Comparison of ENCODE assay signal across 1 cellular context in the genomic region with DNA sequence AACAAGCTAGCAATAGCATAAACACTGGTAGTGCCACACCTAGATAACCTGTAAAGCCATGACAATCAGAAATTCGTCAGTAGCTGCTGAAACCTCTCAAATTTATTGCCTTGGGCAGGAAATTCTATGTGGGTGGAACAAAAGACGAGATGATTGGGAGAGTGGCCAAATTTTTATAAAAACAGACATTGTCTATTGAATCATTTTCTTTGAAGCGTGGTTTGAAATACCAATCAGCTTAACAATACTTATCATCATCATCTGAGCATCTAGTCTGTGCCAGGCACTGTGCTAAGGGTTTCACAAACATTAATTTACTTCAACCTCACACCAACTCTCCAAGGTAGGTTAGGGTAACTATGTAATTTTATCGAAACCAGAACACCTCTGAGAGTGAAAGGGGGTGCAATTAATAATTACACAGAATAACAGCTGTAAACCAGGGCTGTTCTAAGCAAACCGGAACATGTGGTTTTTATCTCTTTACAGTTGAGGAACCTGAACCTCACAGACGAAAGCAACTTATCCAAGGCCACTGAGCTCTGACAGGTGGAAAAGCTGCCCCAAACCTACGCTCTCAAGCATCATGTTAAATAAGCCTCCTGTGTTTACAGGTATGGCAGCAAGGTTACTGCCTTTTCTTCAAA.
TF ChIP-seq lines count a peak whose summit lies in the region.

No MANE protein-coding gene starts in this region.

TF ChIP-seq in GM12878, 131 proteins besides CTCF, POLR2A, EP300 and RAD21 (continues in another document):
- no peak for TF ChIP-seq EGR1 (IDR thresholded peaks at IDR 0.05; ENCODE audit: borderline replicate concordance in 1 of 2, low read depth in 2 of 2, low read length in 2 of 2)
- no peak for TF ChIP-seq FOS (IDR thresholded peaks at IDR 0.05; ENCODE audit: borderline replicate concordance, extremely low read depth, insufficient read length)
- TF ChIP-seq CBX3 (IDR thresholded peaks at IDR 0.05; ENCODE audit: borderline replicate concordance, low read depth) = no peak
- TF ChIP-seq ESRRA (IDR thresholded peaks at IDR 0.05; ENCODE audit: low read length) = no peak
- TF ChIP-seq TCF7 (IDR thresholded peaks at IDR 0.05; ENCODE audit: borderline replicate concordance) = no peak
- no peak for TF ChIP-seq FOXK2 (IDR thresholded peaks at IDR 0.05)
- TF ChIP-seq EED (IDR thresholded peaks at IDR 0.05; ENCODE audit: low read depth) = 0 out of 2 replicates have a peak, but pooled peaks have one; percentile 41
- TF ChIP-seq ATF7 (IDR thresholded peaks at IDR 0.05; ENCODE audit: low read depth) = peak; percentile 87
- no peak for TF ChIP-seq CBX5 (IDR thresholded peaks at IDR 0.05; ENCODE audit: low read depth)
- TF ChIP-seq, protein P1, sequence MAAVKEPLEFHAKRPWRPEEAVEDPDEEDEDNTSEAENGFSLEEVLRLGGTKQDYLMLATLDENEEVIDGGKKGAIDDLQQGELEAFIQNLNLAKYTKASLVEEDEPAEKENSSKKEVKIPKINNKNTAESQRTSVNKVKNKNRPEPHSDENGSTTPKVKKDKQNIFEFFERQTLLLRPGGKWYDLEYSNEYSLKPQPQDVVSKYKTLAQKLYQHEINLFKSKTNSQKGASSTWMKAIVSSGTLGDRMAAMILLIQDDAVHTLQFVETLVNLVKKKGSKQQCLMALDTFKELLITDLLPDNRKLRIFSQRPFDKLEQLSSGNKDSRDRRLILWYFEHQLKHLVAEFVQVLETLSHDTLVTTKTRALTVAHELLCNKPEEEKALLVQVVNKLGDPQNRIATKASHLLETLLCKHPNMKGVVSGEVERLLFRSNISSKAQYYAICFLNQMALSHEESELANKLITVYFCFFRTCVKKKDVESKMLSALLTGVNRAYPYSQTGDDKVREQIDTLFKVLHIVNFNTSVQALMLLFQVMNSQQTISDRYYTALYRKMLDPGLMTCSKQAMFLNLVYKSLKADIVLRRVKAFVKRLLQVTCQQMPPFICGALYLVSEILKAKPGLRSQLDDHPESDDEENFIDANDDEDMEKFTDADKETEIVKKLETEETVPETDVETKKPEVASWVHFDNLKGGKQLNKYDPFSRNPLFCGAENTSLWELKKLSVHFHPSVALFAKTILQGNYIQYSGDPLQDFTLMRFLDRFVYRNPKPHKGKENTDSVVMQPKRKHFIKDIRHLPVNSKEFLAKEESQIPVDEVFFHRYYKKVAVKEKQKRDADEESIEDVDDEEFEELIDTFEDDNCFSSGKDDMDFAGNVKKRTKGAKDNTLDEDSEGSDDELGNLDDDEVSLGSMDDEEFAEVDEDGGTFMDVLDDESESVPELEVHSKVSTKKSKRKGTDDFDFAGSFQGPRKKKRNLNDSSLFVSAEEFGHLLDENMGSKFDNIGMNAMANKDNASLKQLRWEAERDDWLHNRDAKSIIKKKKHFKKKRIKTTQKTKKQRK (IDR thresholded peaks at IDR 0.05; ENCODE audit: low read depth, low read length) = no peak
- peak; percentile 89 for TF ChIP-seq ZSCAN29 (IDR thresholded peaks at IDR 0.05)
- TF ChIP-seq BHLHE40 (IDR thresholded peaks at IDR 0.05; ENCODE audit: borderline replicate concordance in 1 of 2, low read depth in 2 of 2, low read length in 1 of 2) = peak in 1 of 2 experiments; percentile 42; a peak in 1 of 4 replicates
- no peak for TF ChIP-seq ASH2L (IDR thresholded peaks at IDR 0.05; ENCODE audit: borderline replicate concordance, low read depth)
- TF ChIP-seq POLR2AphosphoS5 (IDR thresholded peaks at IDR 0.05; ENCODE audit: low read length) = no peak
- no peak for TF ChIP-seq MXI1 (IDR thresholded peaks at IDR 0.05; ENCODE audit: low read depth, low read length)
- TF ChIP-seq, protein P2, sequence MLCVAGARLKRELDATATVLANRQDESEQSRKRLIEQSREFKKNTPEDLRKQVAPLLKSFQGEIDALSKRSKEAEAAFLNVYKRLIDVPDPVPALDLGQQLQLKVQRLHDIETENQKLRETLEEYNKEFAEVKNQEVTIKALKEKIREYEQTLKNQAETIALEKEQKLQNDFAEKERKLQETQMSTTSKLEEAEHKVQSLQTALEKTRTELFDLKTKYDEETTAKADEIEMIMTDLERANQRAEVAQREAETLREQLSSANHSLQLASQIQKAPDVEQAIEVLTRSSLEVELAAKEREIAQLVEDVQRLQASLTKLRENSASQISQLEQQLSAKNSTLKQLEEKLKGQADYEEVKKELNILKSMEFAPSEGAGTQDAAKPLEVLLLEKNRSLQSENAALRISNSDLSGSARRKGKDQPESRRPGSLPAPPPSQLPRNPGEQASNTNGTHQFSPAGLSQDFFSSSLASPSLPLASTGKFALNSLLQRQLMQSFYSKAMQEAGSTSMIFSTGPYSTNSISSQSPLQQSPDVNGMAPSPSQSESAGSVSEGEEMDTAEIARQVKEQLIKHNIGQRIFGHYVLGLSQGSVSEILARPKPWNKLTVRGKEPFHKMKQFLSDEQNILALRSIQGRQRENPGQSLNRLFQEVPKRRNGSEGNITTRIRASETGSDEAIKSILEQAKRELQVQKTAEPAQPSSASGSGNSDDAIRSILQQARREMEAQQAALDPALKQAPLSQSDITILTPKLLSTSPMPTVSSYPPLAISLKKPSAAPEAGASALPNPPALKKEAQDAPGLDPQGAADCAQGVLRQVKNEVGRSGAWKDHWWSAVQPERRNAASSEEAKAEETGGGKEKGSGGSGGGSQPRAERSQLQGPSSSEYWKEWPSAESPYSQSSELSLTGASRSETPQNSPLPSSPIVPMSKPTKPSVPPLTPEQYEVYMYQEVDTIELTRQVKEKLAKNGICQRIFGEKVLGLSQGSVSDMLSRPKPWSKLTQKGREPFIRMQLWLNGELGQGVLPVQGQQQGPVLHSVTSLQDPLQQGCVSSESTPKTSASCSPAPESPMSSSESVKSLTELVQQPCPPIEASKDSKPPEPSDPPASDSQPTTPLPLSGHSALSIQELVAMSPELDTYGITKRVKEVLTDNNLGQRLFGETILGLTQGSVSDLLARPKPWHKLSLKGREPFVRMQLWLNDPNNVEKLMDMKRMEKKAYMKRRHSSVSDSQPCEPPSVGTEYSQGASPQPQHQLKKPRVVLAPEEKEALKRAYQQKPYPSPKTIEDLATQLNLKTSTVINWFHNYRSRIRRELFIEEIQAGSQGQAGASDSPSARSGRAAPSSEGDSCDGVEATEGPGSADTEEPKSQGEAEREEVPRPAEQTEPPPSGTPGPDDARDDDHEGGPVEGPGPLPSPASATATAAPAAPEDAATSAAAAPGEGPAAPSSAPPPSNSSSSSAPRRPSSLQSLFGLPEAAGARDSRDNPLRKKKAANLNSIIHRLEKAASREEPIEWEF (IDR thresholded peaks at IDR 0.05; ENCODE audit: insufficient replicate concordance, low read depth, low read length) = no peak
- TF ChIP-seq TCF3 (IDR thresholded peaks at IDR 0.05; ENCODE audit: borderline replicate concordance, insufficient read depth, low read depth, low read length) = peak; percentile 77; the same call in 1 of the 2 replicates
- TF ChIP-seq, protein P3, sequence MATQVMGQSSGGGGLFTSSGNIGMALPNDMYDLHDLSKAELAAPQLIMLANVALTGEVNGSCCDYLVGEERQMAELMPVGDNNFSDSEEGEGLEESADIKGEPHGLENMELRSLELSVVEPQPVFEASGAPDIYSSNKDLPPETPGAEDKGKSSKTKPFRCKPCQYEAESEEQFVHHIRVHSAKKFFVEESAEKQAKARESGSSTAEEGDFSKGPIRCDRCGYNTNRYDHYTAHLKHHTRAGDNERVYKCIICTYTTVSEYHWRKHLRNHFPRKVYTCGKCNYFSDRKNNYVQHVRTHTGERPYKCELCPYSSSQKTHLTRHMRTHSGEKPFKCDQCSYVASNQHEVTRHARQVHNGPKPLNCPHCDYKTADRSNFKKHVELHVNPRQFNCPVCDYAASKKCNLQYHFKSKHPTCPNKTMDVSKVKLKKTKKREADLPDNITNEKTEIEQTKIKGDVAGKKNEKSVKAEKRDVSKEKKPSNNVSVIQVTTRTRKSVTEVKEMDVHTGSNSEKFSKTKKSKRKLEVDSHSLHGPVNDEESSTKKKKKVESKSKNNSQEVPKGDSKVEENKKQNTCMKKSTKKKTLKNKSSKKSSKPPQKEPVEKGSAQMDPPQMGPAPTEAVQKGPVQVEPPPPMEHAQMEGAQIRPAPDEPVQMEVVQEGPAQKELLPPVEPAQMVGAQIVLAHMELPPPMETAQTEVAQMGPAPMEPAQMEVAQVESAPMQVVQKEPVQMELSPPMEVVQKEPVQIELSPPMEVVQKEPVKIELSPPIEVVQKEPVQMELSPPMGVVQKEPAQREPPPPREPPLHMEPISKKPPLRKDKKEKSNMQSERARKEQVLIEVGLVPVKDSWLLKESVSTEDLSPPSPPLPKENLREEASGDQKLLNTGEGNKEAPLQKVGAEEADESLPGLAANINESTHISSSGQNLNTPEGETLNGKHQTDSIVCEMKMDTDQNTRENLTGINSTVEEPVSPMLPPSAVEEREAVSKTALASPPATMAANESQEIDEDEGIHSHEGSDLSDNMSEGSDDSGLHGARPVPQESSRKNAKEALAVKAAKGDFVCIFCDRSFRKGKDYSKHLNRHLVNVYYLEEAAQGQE (IDR thresholded peaks at IDR 0.05; ENCODE audit: low read depth, low read length) = no peak
- peak; percentile 98 for TF ChIP-seq MTA2 (IDR thresholded peaks at IDR 0.05; ENCODE audit: low read depth)
- TF ChIP-seq, protein P4, sequence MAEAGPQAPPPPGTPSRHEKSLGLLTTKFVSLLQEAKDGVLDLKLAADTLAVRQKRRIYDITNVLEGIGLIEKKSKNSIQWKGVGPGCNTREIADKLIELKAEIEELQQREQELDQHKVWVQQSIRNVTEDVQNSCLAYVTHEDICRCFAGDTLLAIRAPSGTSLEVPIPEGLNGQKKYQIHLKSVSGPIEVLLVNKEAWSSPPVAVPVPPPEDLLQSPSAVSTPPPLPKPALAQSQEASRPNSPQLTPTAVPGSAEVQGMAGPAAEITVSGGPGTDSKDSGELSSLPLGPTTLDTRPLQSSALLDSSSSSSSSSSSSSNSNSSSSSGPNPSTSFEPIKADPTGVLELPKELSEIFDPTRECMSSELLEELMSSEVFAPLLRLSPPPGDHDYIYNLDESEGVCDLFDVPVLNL (IDR thresholded peaks at IDR 0.05; ENCODE audit: low read depth, low read length) = no peak
- no peak for TF ChIP-seq SIX5 (IDR thresholded peaks at IDR 0.05; ENCODE audit: low read depth, low read length, severe bottlenecking)
- no peak for TF ChIP-seq SUPT20H (IDR thresholded peaks at IDR 0.05; ENCODE audit: borderline replicate concordance, control insufficient read depth, low read depth, low read length)
- no peak for TF ChIP-seq JUND (IDR thresholded peaks at IDR 0.05; ENCODE audit: low read depth, low read length)
- peak; percentile 79 for TF ChIP-seq TCF12 (IDR thresholded peaks at IDR 0.05; ENCODE audit: low read depth, low read length)
- TF ChIP-seq, protein P5, sequence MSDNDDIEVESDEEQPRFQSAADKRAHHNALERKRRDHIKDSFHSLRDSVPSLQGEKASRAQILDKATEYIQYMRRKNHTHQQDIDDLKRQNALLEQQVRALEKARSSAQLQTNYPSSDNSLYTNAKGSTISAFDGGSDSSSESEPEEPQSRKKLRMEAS (IDR thresholded peaks at IDR 0.05; ENCODE audit: low read depth, low read length) = no peak; the same call in 1 of the 2 replicates
- TF ChIP-seq SREBF2 (IDR thresholded peaks at IDR 0.05; ENCODE audit: low read length) = no peak
- TF ChIP-seq ZBED1 (IDR thresholded peaks at IDR 0.05; ENCODE audit: borderline replicate concordance) = no peak
- TF ChIP-seq NFXL1 (IDR thresholded peaks at IDR 0.05; ENCODE audit: borderline replicate concordance) = no peak
- no peak for TF ChIP-seq GABPA (IDR thresholded peaks at IDR 0.05; ENCODE audit: low read depth)
- 0 out of 2 replicates have a peak, but pooled peaks have one; percentile 17 for TF ChIP-seq CREB1 (IDR thresholded peaks at IDR 0.05; ENCODE audit: low read depth)
- TF ChIP-seq HDAC2 (IDR thresholded peaks at IDR 0.05) = no peak
- TF ChIP-seq, protein P6, sequence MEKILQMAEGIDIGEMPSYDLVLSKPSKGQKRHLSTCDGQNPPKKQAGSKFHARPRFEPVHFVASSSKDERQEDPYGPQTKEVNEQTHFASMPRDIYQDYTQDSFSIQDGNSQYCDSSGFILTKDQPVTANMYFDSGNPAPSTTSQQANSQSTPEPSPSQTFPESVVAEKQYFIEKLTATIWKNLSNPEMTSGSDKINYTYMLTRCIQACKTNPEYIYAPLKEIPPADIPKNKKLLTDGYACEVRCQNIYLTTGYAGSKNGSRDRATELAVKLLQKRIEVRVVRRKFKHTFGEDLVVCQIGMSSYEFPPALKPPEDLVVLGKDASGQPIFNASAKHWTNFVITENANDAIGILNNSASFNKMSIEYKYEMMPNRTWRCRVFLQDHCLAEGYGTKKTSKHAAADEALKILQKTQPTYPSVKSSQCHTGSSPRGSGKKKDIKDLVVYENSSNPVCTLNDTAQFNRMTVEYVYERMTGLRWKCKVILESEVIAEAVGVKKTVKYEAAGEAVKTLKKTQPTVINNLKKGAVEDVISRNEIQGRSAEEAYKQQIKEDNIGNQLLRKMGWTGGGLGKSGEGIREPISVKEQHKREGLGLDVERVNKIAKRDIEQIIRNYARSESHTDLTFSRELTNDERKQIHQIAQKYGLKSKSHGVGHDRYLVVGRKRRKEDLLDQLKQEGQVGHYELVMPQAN (conservative IDR thresholded peaks at IDR 0.05) = no peak
- TF ChIP-seq RUNX3 (IDR thresholded peaks at IDR 0.05; ENCODE audit: low read length) = peak; percentile 89
- peak; percentile 92; the same call in 1 of the 2 replicates for TF ChIP-seq DPF2 (IDR thresholded peaks at IDR 0.05)
- TF ChIP-seq SRF (IDR thresholded peaks at IDR 0.05; ENCODE audit: low read depth in 2 of 2, low read length in 2 of 2) = no peak
- peak; percentile 48; the same call in 1 of the 2 replicates for TF ChIP-seq PAX5 (IDR thresholded peaks at IDR 0.05; ENCODE audit: borderline replicate concordance, low read depth, low read length)
- peak; percentile 30; the same call in 1 of the 2 replicates for TF ChIP-seq RAD51 (IDR thresholded peaks at IDR 0.05)
- TF ChIP-seq JUNB (IDR thresholded peaks at IDR 0.05) = 0 out of 2 replicates have a peak, but pooled peaks have one; percentile 23
- TF ChIP-seq, protein P7, sequence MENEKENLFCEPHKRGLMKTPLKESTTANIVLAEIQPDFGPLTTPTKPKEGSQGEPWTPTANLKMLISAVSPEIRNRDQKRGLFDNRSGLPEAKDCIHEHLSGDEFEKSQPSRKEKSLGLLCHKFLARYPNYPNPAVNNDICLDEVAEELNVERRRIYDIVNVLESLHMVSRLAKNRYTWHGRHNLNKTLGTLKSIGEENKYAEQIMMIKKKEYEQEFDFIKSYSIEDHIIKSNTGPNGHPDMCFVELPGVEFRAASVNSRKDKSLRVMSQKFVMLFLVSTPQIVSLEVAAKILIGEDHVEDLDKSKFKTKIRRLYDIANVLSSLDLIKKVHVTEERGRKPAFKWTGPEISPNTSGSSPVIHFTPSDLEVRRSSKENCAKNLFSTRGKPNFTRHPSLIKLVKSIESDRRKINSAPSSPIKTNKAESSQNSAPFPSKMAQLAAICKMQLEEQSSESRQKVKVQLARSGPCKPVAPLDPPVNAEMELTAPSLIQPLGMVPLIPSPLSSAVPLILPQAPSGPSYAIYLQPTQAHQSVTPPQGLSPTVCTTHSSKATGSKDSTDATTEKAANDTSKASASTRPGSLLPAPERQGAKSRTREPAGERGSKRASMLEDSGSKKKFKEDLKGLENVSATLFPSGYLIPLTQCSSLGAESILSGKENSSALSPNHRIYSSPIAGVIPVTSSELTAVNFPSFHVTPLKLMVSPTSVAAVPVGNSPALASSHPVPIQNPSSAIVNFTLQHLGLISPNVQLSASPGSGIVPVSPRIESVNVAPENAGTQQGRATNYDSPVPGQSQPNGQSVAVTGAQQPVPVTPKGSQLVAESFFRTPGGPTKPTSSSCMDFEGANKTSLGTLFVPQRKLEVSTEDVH (IDR thresholded peaks at IDR 0.05; ENCODE audit: low read depth, partially characterized antibody) = no peak
